Comparison of ENCODE assay signal across 19 cellular contexts in genomic region chr2:171147081-171147480, GRCh38. TPM values are rescaled to one million over a fixed set of nuclear protein-coding genes. Genes with fewer than 3 reads are reported as not detected.
DNase-seq lines count a peak whose midpoint lies in the region; ATAC-seq and TF ChIP-seq lines count a peak whose summit lies in the region.
"Had no signal": no experiment of that assay in that cellular context is flagged by ENCODE, and none has a peak within 500 bp of the region (broad histone marks: within the 10 kb centered on the region; RNA-seq: fewer than 3 reads in every experiment).

No MANE protein-coding gene starts in this region.

- peaks cover 98% of the 10 kb centered on the region for H3K79me2 ChIP-seq in hepatocyte

- no peaks in the 10 kb centered on the region for H3K27me3 ChIP-seq in hepatocyte
- H3K27me3 ChIP-seq: dorsolateral prefrontal cortex, left lung, upper lobe of right lung had no signal

- H2AFZ ChIP-seq in hepatocyte: no peak overlapping the region

- H3K4me2 ChIP-seq in hepatocyte: no peak overlapping the region
- H3K4me2 ChIP-seq: SK-N-SH had no signal

- no peak for TF ChIP-seq CTCF in WTC11 (IDR thresholded peaks at IDR 0.05)
- no peak for TF ChIP-seq CTCF in hepatocyte (IDR thresholded peaks at IDR 0.05; ENCODE audit: poor library complexity)
- no peak for TF ChIP-seq CTCF in progenitor cell of endocrine pancreas (IDR thresholded peaks at IDR 0.05; ENCODE audit: unreplicated experiment)

- H3K36me3 Mint-ChIP-seq in activated naive CD4-positive, alpha-beta T cell treated with anti-CD3 and anti-CD28 coated beads, Interleukin-2, amount 50 U/mL, for 72 hours: peaks cover 0 to 7% of the 10 kb centered on the region in 2 donors
- H3K36me3 Mint-ChIP-seq in WTC11 (no peaks in the 10 kb centered on the region), progenitor cell of endocrine pancreas (ENCODE audit: insufficient read depth) (peaks cover 4% of the 10 kb centered on the region)

- WGBS in hepatocyte (ENCODE audit: low lambda C conversion rate, missing lambda C conversion rate): 85% methylated on average over 2 of the region's 2 CpGs

- peaks cover 7% of the 10 kb centered on the region for H3K4me1 ChIP-seq in hepatocyte (ENCODE audit: insufficient read depth)

- H3K4me3 Mint-ChIP-seq in WTC11 (no peak overlapping the region), progenitor cell of endocrine pancreas (ENCODE audit: low read depth) (no peak overlapping the region)
- H3K4me3 Mint-ChIP-seq: activated CD8-positive, alpha-beta T cell treated with anti-CD3 and anti-CD28 coated beads for 36 hours; activated T-helper 1 cell treated with anti-CD3 and anti-CD28 coated beads, Interleukin-12 subunit alpha, Interleukin-12 subunit beta, Interleukin-2, Interleukin-4 antibody, amounts not matched to agents 30 ng/mL and 10 ng/mL and 1 ng/mL, durations not matched to agents 14 hours and 24 hours and 36 hours; H9; stimulated activated effector memory CD8-positive, alpha-beta T cell treated with anti-CD3 and anti-CD28 coated beads, Interleukin-12 subunit alpha, Interleukin-12 subunit beta, amount 100 ng/mL, for 72 hours had no signal

- peak overlapping the region; percentile 43 to 67 for H3K27ac Mint-ChIP-seq in activated naive CD4-positive, alpha-beta T cell treated with anti-CD3 and anti-CD28 coated beads, Interleukin-2, amount 50 U/mL, for 72 hours
- H3K27ac Mint-ChIP-seq in WTC11 (peak overlapping the region; percentile 50), progenitor cell of endocrine pancreas (peak overlapping the region; percentile 56)
- H3K27ac Mint-ChIP-seq: activated CD8-positive, alpha-beta T cell treated with anti-CD3 and anti-CD28 coated beads for 36 hours; activated T-helper 1 cell treated with anti-CD3 and anti-CD28 coated beads, Interleukin-12 subunit alpha, Interleukin-12 subunit beta, Interleukin-2, Interleukin-4 antibody, amounts not matched to agents 30 ng/mL and 10 ng/mL and 1 ng/mL, durations not matched to agents 14 hours and 24 hours and 36 hours; stimulated activated effector memory CD8-positive, alpha-beta T cell treated with anti-CD3 and anti-CD28 coated beads, Interleukin-12 subunit alpha, Interleukin-12 subunit beta, amount 100 ng/mL, for 72 hours had no signal

- H3K4me3 ChIP-seq in hepatocyte: no peak overlapping the region
- H3K4me3 ChIP-seq: dorsolateral prefrontal cortex, left lung, upper lobe of right lung had no signal

- no peak for ATAC-seq in activated naive CD4-positive, alpha-beta T cell treated with anti-CD3 and anti-CD28 coated beads, Interleukin-2, amount 50 U/mL, for 72 hours
- ATAC-seq in WTC11: no peak
- ATAC-seq: activated CD8-positive, alpha-beta T cell treated with anti-CD3 and anti-CD28 coated beads for 36 hours; stimulated activated effector memory CD8-positive, alpha-beta T cell treated with anti-CD3 and anti-CD28 coated beads, Interleukin-12 subunit alpha, Interleukin-12 subunit beta, amount 100 ng/mL, for 72 hours had no signal

- H4K20me1 ChIP-seq in hepatocyte (ENCODE audit: insufficient read depth, poor library complexity, severe bottlenecking): peaks cover 86% of the 10 kb centered on the region

- POLR2A ChIA-PET in WTC11 (lab: Charles Lee): interaction anchor here (0.6 to 0.8 kb wide), 3 partner anchors 14 to 1339 kb away, joined by 3 to 5 read pairs (median 5); partner anchors contain the start of gene TLK1

- CTCF ChIA-PET in WTC11 (lab: Charles Lee): interaction anchor here (1.2 to 1.8 kb wide), 3 partner anchors 9 to 174 kb away, joined by 3 to 4 read pairs (median 3); no protein-coding TSS in a partner anchor

- peak overlapping the region; percentile 35 for H3K27ac ChIP-seq in hepatocyte
- H3K27ac ChIP-seq: upper lobe of right lung had no signal

- H3K36me3 ChIP-seq in hepatocyte (replicated peaks; ENCODE audit: insufficient read depth, low read depth): no peaks in the 10 kb centered on the region
- H3K36me3 ChIP-seq: left lung, upper lobe of right lung had no signal

- H3K9me3 Mint-ChIP-seq in activated naive CD4-positive, alpha-beta T cell treated with anti-CD3 and anti-CD28 coated beads, Interleukin-2, amount 50 U/mL, for 72 hours: no peaks in the 10 kb centered on the region
- H3K9me3 Mint-ChIP-seq in WTC11: no peaks in the 10 kb centered on the region
- H3K9me3 Mint-ChIP-seq in progenitor cell of endocrine pancreas (ENCODE audit: low read depth): no peaks in the 10 kb centered on the region
- H3K9me3 Mint-ChIP-seq: activated CD8-positive, alpha-beta T cell treated with anti-CD3 and anti-CD28 coated beads for 36 hours; activated T-helper 1 cell treated with anti-CD3 and anti-CD28 coated beads, Interleukin-12 subunit alpha, Interleukin-12 subunit beta, Interleukin-2, Interleukin-4 antibody, amounts not matched to agents 30 ng/mL and 10 ng/mL and 1 ng/mL, durations not matched to agents 14 hours and 24 hours and 36 hours; H9; stimulated activated effector memory CD8-positive, alpha-beta T cell treated with anti-CD3 and anti-CD28 coated beads, Interleukin-12 subunit alpha, Interleukin-12 subunit beta, amount 100 ng/mL, for 72 hours had no signal

- H3K4me1 Mint-ChIP-seq in WTC11 (peaks cover 47% of the 10 kb centered on the region), progenitor cell of endocrine pancreas (ENCODE audit: low read depth) (peaks cover 33% of the 10 kb centered on the region)

- H3K9me2 ChIP-seq in hepatocyte (replicated peaks; ENCODE audit: insufficient read depth): no peaks in the 10 kb centered on the region
- H3K9me2 ChIP-seq: SK-N-SH had no signal

- no peaks in the 10 kb centered on the region for H3K9me3 ChIP-seq in hepatocyte (ENCODE audit: low read depth)
- H3K9me3 ChIP-seq: left lung, SK-N-SH, upper lobe of right lung had no signal

- H3K27me3 Mint-ChIP-seq in WTC11 (ENCODE audit: low read depth): no peaks in the 10 kb centered on the region
- no peaks in the 10 kb centered on the region for H3K27me3 Mint-ChIP-seq in progenitor cell of endocrine pancreas
- H3K27me3 Mint-ChIP-seq: activated CD8-positive, alpha-beta T cell treated with anti-CD3 and anti-CD28 coated beads for 36 hours had no signal

- DNase-seq in activated naive CD4-positive, alpha-beta T cell treated with anti-CD3 and anti-CD28 coated beads, Interleukin-2, amount 50 U/mL, for 72 hours (ENCODE audit: low spot score in 2 of 2): no peak
- no peak for DNase-seq in activated naive CD4-positive, alpha-beta T cell treated with anti-CD3 and anti-CD28 coated beads, Interleukin-2, amount 50 U/mL, for 16 hours
- no peak for DNase-seq in WTC11 (ENCODE audit: low spot score)
- no peak for DNase-seq in hepatocyte (ENCODE audit: low spot score)
- DNase-seq in progenitor cell of endocrine pancreas (ENCODE audit: low spot score, unreplicated experiment): no peak
- no peak for DNase-seq in DMS114 treated with DMSO at 0.1 percent for 48 hours (lab: John Stamatoyannopoulos, UW; ENCODE audit: unreplicated experiment)
- no peak for DNase-seq in NCI-H2227 treated with DMSO at 0.1 percent for 48 hours (lab: John Stamatoyannopoulos, UW)
- no peak for DNase-seq in EL
- DNase-seq: activated CD8-positive, alpha-beta T cell treated with anti-CD3 and anti-CD28 coated beads for 36 hours; aorta; dorsolateral prefrontal cortex; H9; left lung; NCI-H2081; NCI-H526; SK-N-SH; upper lobe of right lung had no signal

TF ChIP-seq in WTC11, 78 proteins besides CTCF, POLR2A, EP300 and RAD21 (continues in another document):
- TF ChIP-seq ELF4 (CRISPR knock-in tag; IDR thresholded peaks at IDR 0.05; ENCODE audit: low read depth): no peak
- no peak for TF ChIP-seq RORB (CRISPR knock-in tag; IDR thresholded peaks at IDR 0.05)
- no peak for TF ChIP-seq ZNF423 (CRISPR knock-in tag; IDR thresholded peaks at IDR 0.05)
- TF ChIP-seq ZNF671 (CRISPR knock-in tag; IDR thresholded peaks at IDR 0.05): no peak
- TF ChIP-seq ZNF512 (CRISPR knock-in tag; IDR thresholded peaks at IDR 0.05; ENCODE audit: borderline replicate concordance): no peak
- no peak for TF ChIP-seq CDX4 (CRISPR knock-in tag; IDR thresholded peaks at IDR 0.05; ENCODE audit: borderline replicate concordance)
- TF ChIP-seq TP53 (CRISPR knock-in tag; IDR thresholded peaks at IDR 0.05): no peak
- no peak for TF ChIP-seq GRHL2 (CRISPR knock-in tag; IDR thresholded peaks at IDR 0.05; ENCODE audit: insufficient replicate concordance, severe bottlenecking)
- TF ChIP-seq MXD4 (CRISPR knock-in tag; IDR thresholded peaks at IDR 0.05; ENCODE audit: borderline replicate concordance): no peak

RNA-seq across cellular contexts. Expression of gene TLK1, which starts 13.6 kb away (rescaled TPM):
- 10 to 100 TPM; 56.9 to 81.0 TPM for total RNA-seq in activated naive CD4-positive, alpha-beta T cell treated with anti-CD3 and anti-CD28 coated beads, Interleukin-2, amount 50 U/mL, for 72 hours
- total RNA-seq in WTC11 (2021): 91.1 to 99.6 TPM (median 93.9 TPM) in 3 replicates
- total RNA-seq in hepatocyte: 21.4 and 21.8 TPM in 2 replicates
- 9.2 and 13.0 TPM in 2 replicates for polyA plus RNA-seq in hepatocyte
- 75.2 and 76.8 TPM in 2 replicates for total RNA-seq in progenitor cell of endocrine pancreas
